ENCODE assay signal across 1 cellular context in genomic region chr14:68762944-68763831, GRCh38.
TF ChIP-seq lines count a peak whose summit lies in the region.

No MANE protein-coding gene starts in this region.

TF ChIP-seq in H1, 55 proteins besides CTCF, POLR2A, EP300 and RAD21:
- TF ChIP-seq KDM1A (IDR thresholded peaks at IDR 0.05; ENCODE audit: borderline replicate concordance, low read length) (no peak), NANOG (IDR thresholded peaks at IDR 0.05; ENCODE audit: insufficient read depth, low read depth, low read length, poor library complexity, severe bottlenecking) (no peak), CHD2 (IDR thresholded peaks at IDR 0.05; ENCODE audit: low read length) (no peak), TBP (IDR thresholded peaks at IDR 0.05; ENCODE audit: low read depth, low read length) (0 out of 2 replicates have a peak, but pooled peaks have one; percentile 21), TAF7 (optimal IDR thresholded peaks at IDR 0.05; ENCODE audit: borderline replicate concordance, low read depth, low read length) (no peak), CHD1 (IDR thresholded peaks at IDR 0.05; ENCODE audit: low read depth, low read length) (no peak), SIX5 (IDR thresholded peaks at IDR 0.05; ENCODE audit: low read depth, low read length) (no peak), SUZ12 (IDR thresholded peaks at IDR 0.05; ENCODE audit: low read length) (no peak)
